26 cellular contexts compared by ENCODE assay signal in the genomic region with DNA sequence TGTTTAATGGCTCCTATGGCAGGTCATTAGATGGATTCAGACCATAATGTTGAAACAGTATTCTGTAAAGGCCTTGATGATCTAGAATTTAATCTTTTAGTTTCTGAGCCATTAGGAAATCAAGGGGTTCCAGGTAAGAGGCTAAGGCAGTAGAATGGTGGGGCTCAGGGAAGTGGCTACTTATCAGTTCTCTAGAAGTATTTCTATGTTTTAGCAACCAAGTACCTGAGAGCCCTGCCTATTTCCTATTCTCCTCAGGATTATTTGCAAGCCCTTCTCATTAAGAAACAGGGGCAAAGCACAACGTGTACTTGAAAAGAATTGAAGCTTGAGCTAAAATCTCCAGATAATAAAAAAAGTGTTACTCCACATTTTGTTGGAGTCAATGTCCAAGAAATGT.
DNase-seq lines count a peak whose midpoint lies in the region; ATAC-seq and TF ChIP-seq lines count a peak whose summit lies in the region.
"Had no signal": no experiment of that assay in that cellular context is flagged by ENCODE, and none has a peak within 500 bp of the region (broad histone marks: within the 10 kb centered on the region; RNA-seq: fewer than 3 reads in every experiment).

No MANE protein-coding gene starts in this region.

- DNase-seq in cardiac muscle cell (ENCODE audit: low read depth in 1 of 2, low spot score in 1 of 2): no peak
- no peak for DNase-seq in Right ventricle myocardium superior
- DNase-seq in dorsolateral prefrontal cortex: no peak
- DNase-seq in lower lobe of right lung: no peak
- DNase-seq in upper lobe of right lung: no peak
- DNase-seq in stimulated activated naive CD4-positive, alpha-beta T cell treated with Interleukin-2 at 50 U/mL for 16 hours (lab: John Stamatoyannopoulos, UW): no peak
- no peak for DNase-seq in NOMO-1 (lab: John Stamatoyannopoulos, UW; ENCODE audit: unreplicated experiment in 2 of 2)
- DNase-seq: 8988T; CD4-positive, alpha-beta memory T cell; GM23248; H9; HFFc6; IMR-90; NCI-H1092 treated with DMSO at 0.1 percent for 48 hours; NCI-H146; NCI-H2029; NCI-H2171; NCI-H345; NCI-H524; NCI-H774; NK-92 treated with Interleukin-12 subunit alpha and Interleukin-12 subunit beta, amount 100 ng/mL, for 24 hours; Peyer's patch; SJCRH30 had no signal

- no peak for TF ChIP-seq CTCF in cardiac muscle cell (IDR thresholded peaks at IDR 0.05; ENCODE audit: low read depth, low read length)
- no peak for TF ChIP-seq CTCF in dorsolateral prefrontal cortex (IDR thresholded peaks at IDR 0.05 in 54 of 56, conservative IDR thresholded peaks at IDR 0.05 in 2 of 56; ENCODE audit: low read depth in 1 of 56, partially characterized antibody in 56 of 56)
- TF ChIP-seq CTCF in lower lobe of right lung (IDR thresholded peaks at IDR 0.05): no peak
- no peak for TF ChIP-seq CTCF in upper lobe of right lung (IDR thresholded peaks at IDR 0.05)

- H3K27ac ChIP-seq in cardiac muscle cell (peak overlapping the region; percentile 79), dorsolateral prefrontal cortex (peak overlapping the region in 32 of 59 donors; percentile 3 to 85 (median 58)), lower lobe of right lung (no peak overlapping the region), upper lobe of right lung (no peak overlapping the region)
- H3K27ac ChIP-seq: BLaER1 treated with 17β-estradiol and CSF1 and Interleukin-3, amounts not matched to agents 10 nM and 100 nM; GM23248; KMS-11; Peyer's patch; SJCRH30 had no signal

- H3K9me3 ChIP-seq in cardiac muscle cell (ENCODE audit: low read depth) (no peaks in the 10 kb centered on the region), lower lobe of right lung (no peaks in the 10 kb centered on the region), upper lobe of right lung (no peaks in the 10 kb centered on the region)
- H3K9me3 ChIP-seq: BLaER1 treated with 17β-estradiol and CSF1 and Interleukin-3, amounts not matched to agents 10 nM and 100 nM; Peyer's patch; SJCRH30 had no signal

- intact Hi-C loops in Right ventricle myocardium superior (cut with DNase I) (no loop called here), dorsolateral prefrontal cortex (cut with DNase I) (no loop called here), lower lobe of right lung (cut with DNase I) (no loop called here), upper lobe of right lung (cut with DNase I) (no loop called here)

- no peak overlapping the region for H3K4me3 ChIP-seq in cardiac muscle cell
- H3K4me3 ChIP-seq in dorsolateral prefrontal cortex: no peak overlapping the region
- no peak overlapping the region for H3K4me3 ChIP-seq in lower lobe of right lung
- H3K4me3 ChIP-seq in upper lobe of right lung: no peak overlapping the region
- H3K4me3 ChIP-seq: BLaER1 treated with 17β-estradiol and CSF1 and Interleukin-3, amounts not matched to agents 10 nM and 100 nM; GM23248; Peyer's patch; SJCRH30 had no signal

- ATAC-seq in Right ventricle myocardium superior (ENCODE audit: poor library complexity) (no peak), lower lobe of right lung (peak; percentile 48 to 65), upper lobe of right lung (peak; percentile 68), HG02610 (IDR thresholded peaks at IDR 0.05; ENCODE audit: unreplicated experiment) (no peak)

- H3K27me3 ChIP-seq in cardiac muscle cell (no peaks in the 10 kb centered on the region), dorsolateral prefrontal cortex (no peaks in the 10 kb centered on the region), lower lobe of right lung (ENCODE audit: low read depth) (no peaks in the 10 kb centered on the region), upper lobe of right lung (no peaks in the 10 kb centered on the region)
- H3K27me3 ChIP-seq: BLaER1 treated with 17β-estradiol and CSF1 and Interleukin-3, amounts not matched to agents 10 nM and 100 nM; Peyer's patch; SJCRH30 had no signal

- H3K36me3 ChIP-seq in cardiac muscle cell: no peaks in the 10 kb centered on the region
- no peaks in the 10 kb centered on the region for H3K36me3 ChIP-seq in lower lobe of right lung
- H3K36me3 ChIP-seq in upper lobe of right lung: no peaks in the 10 kb centered on the region
- H3K36me3 ChIP-seq: BLaER1 treated with 17β-estradiol and CSF1 and Interleukin-3, amounts not matched to agents 10 nM and 100 nM; Peyer's patch; SJCRH30 had no signal

- H3K4me1 ChIP-seq in cardiac muscle cell (ENCODE audit: low read depth) (peaks cover 41% of the 10 kb centered on the region), lower lobe of right lung (peaks cover 26% of the 10 kb centered on the region), upper lobe of right lung (peaks cover 24% of the 10 kb centered on the region)
- H3K4me1 ChIP-seq: BLaER1 treated with 17β-estradiol and CSF1 and Interleukin-3, amounts not matched to agents 10 nM and 100 nM; SJCRH30 had no signal

Comparison
In these comparisons a context has a peak if more than half of its experiments do, and no peak if none do; other contexts are left out.
1. H3K27ac ChIP-seq: peak in cardiac muscle cell (single experiment) and dorsolateral prefrontal cortex (32 of 59); none in lower lobe of right lung (single experiment) and upper lobe of right lung (single experiment).
2. ATAC-seq: peak in lower lobe of right lung (2 of 2) and upper lobe of right lung (single experiment); none in Right ventricle myocardium superior (single experiment) and HG02610 (single experiment).